ENCODE assay signal across 23 cellular contexts in the genomic region with DNA sequence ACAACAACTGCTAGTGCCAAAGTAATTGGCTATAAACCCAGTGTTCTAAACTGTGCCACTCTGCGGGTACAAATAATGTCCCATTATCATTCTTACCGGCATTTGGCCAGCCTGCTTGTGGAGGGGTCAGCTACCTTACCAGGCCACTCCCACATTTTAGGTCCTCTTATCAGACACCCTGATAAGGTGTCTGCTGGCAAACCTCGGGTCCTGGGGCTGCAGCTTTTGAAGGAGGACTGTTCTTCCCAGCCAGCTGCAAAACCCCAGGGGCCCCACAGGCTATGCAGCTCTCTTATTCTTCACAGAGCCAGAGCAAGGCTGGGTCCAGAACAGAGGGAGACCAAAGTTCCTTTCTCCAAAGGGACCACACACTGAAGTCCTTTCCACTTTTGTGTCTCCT.
"Had no signal": no experiment of that assay in that cellular context is flagged by ENCODE, and none has a peak within 500 bp of the region (broad histone marks: within the 10 kb centered on the region; RNA-seq: fewer than 3 reads in every experiment).

No MANE protein-coding gene starts in this region.

- H3K36me3 ChIP-seq: breast epithelium, SJCRH30 had no signal

- H3K4me1 Mint-ChIP-seq: activated naive CD4-positive, alpha-beta T cell treated with anti-CD3 and anti-CD28 coated beads, Interleukin-2, amount 50 U/mL, for 24 hours had no signal

- DNase-seq: activated CD4-positive, alpha-beta T cell treated with anti-CD3 and anti-CD28 coated beads for 48 hours; activated CD4-positive, alpha-beta T cell treated with anti-CD3 and anti-CD28 coated beads, Interleukin-2, amount 50 U/mL, for 4 hours; activated CD4-positive, CD25-positive, alpha-beta regulatory T cell treated with anti-CD3 and anti-CD28 coated beads, Interleukin-2, amount 50 U/mL, for 72 hours; activated CD8-positive, alpha-beta memory T cell treated with anti-CD3 and anti-CD28 coated beads, Interleukin-2, amount 50 U/mL, for 48 hours; activated CD8-positive, alpha-beta T cell treated with anti-CD3 and anti-CD28 coated beads, Interleukin-2, amount 10 ng/mL, durations not matched to agents 7 days and 5 days; activated naive CD4-positive, alpha-beta T cell; activated T-cell treated with anti-CD3 and anti-CD28 coated beads, Interleukin-2, amount 50 U/mL, for 1 hour; aorta; central memory CD4-positive, alpha-beta T cell; NCI-H1092; NCI-H1930; NCI-H2171; NCI-H2227 treated with DMSO at 0.1 percent for 48 hours; NCI-H446 treated with DMSO at 0.1 percent for 48 hours; NCI-H524 treated with DMSO at 0.1 percent for 48 hours; NCI-H748 treated with DMSO at 0.1 percent for 48 hours; SJCRH30; SK-N-SH; T-helper 1 cell had no signal

- H3K4me1 ChIP-seq: breast epithelium, SJCRH30 had no signal

- ATAC-seq: activated CD8-positive, alpha-beta T cell treated with anti-CD3 and anti-CD28 coated beads, Interleukin-2, amount 10 ng/mL, durations not matched to agents 7 days and 5 days had no signal

- H3K4me2 ChIP-seq: KMS-11, SK-N-SH had no signal

- H3K9ac ChIP-seq: KMS-11, SK-N-SH had no signal

- H3K27ac Mint-ChIP-seq: activated CD8-positive, alpha-beta T cell treated with anti-CD3 and anti-CD28 coated beads, Interleukin-2, amount 10 ng/mL, durations not matched to agents 7 days and 5 days; activated naive CD4-positive, alpha-beta T cell treated with anti-CD3 and anti-CD28 coated beads, Interleukin-2, amount 50 U/mL, for 24 hours had no signal

- H3K4me3 Mint-ChIP-seq: activated CD8-positive, alpha-beta T cell treated with anti-CD3 and anti-CD28 coated beads, Interleukin-2, amount 10 ng/mL, durations not matched to agents 7 days and 5 days; activated naive CD4-positive, alpha-beta T cell treated with anti-CD3 and anti-CD28 coated beads, Interleukin-2, amount 50 U/mL, for 24 hours had no signal

- H3K27me3 ChIP-seq: breast epithelium, SJCRH30 had no signal

- H3K9me2 ChIP-seq: SK-N-SH had no signal

- H3K4me3 ChIP-seq: breast epithelium, SJCRH30 had no signal

- H3K27me3 Mint-ChIP-seq: activated naive CD4-positive, alpha-beta T cell treated with anti-CD3 and anti-CD28 coated beads, Interleukin-2, amount 50 U/mL, for 24 hours had no signal

- H3K27ac ChIP-seq: breast epithelium, KMS-11, SJCRH30, VCaP had no signal

- H3K9me3 ChIP-seq: breast epithelium, SJCRH30, SK-N-SH had no signal
